In the genomic region with DNA sequence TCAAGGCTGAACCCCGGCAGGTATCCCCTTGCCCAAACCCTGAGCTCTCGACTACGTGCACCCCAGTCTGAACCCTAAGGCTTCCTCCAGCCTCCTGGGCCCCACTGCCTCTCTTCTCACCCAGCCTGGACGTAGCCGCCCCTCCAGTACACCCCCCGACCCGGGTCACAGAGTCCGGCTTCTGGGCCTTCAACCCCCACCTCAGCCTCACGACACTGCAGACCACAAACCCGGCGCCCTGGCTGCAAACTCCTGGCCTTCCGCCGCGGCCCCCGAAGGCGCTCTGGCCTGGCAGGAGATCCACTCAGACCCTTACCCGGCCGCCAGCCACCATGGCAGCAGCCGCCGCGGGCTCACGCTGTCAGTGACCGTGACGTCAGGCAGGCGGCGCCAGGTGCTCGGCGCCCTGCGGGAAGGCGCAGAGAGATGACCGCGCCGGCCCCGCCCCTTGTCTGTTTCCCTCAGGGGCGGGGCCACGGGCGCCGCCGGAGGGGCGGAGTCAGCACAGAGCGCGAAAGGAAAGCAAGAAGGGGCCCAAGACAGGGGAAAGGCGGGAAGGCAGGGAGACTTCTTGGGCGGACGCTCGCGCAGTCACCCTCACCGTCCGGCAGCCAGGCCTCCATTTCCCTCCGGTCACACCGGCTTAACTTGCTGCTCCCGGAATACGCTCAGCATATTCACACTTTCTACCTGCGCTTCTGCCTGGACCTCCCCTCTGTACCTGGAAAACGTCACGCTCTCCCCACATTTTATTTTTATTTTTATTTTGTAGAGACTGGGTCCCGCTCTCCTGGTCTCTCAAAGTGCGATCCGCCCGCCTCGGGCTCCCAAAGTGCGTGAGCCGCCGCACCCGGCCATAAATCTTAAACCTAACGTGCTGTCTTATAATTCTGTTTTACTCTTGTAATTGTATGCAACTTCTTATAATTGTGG, we compare ENCODE assay signal across 1 cellular context.
TF ChIP-seq lines count a peak whose summit lies in the region.

A gene with protein sequence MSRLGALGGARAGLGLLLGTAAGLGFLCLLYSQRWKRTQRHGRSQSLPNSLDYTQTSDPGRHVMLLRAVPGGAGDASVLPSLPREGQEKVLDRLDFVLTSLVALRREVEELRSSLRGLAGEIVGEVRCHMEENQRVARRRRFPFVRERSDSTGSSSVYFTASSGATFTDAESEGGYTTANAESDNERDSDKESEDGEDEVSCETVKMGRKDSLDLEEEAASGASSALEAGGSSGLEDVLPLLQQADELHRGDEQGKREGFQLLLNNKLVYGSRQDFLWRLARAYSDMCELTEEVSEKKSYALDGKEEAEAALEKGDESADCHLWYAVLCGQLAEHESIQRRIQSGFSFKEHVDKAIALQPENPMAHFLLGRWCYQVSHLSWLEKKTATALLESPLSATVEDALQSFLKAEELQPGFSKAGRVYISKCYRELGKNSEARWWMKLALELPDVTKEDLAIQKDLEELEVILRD (minus strand): TSS at position 372 of the 933 bp plus-strand sequence. CDS start 471 bp downstream, outside the sequence.

TF ChIP-seq in HepG2, 621 proteins besides CTCF, POLR2A, EP300 and RAD21 (continued from another document and continues in another):
- TF ChIP-seq ZKSCAN5 (CRISPR knock-in tag; IDR thresholded peaks at IDR 0.05) (no peak), ZBTB21 (CRISPR knock-in tag; IDR thresholded peaks at IDR 0.05) (peak; percentile 54; the same call in 1 of the 2 replicates), TAF1 (CRISPR knock-in tag; IDR thresholded peaks at IDR 0.05) (peak; percentile 42; the same call in 1 of the 2 replicates), JDP2 (CRISPR knock-in tag; IDR thresholded peaks at IDR 0.05; ENCODE audit: borderline replicate concordance) (no peak), TBX3 (IDR thresholded peaks at IDR 0.05; ENCODE audit: borderline replicate concordance) (no peak; the same call in 1 of the 2 replicates), MIER2 (CRISPR knock-in tag; IDR thresholded peaks at IDR 0.05) (no peak), ZNF878 (CRISPR knock-in tag; IDR thresholded peaks at IDR 0.05) (peak; percentile 58; the same call in 1 of the 2 replicates), ZNF143 (CRISPR knock-in tag; IDR thresholded peaks at IDR 0.05) (0 out of 2 replicates have a peak, but pooled peaks have one; percentile 31), ATF7 (IDR thresholded peaks at IDR 0.05) (peak; percentile 39; the same call in 1 of the 2 replicates), ATF7 (CRISPR knock-in tag; IDR thresholded peaks at IDR 0.05) (peak; percentile 72; the same call in 1 of the 2 replicates), SMAD3 (CRISPR knock-in tag; IDR thresholded peaks at IDR 0.05) (peak; percentile 17; the same call in 1 of the 2 replicates), PLRG1 (conservative IDR thresholded peaks at IDR 0.05) (no peak), HMG20A (CRISPR knock-in tag; IDR thresholded peaks at IDR 0.05; ENCODE audit: borderline replicate concordance) (no peak), NR2C2 (CRISPR knock-in tag; IDR thresholded peaks at IDR 0.05; ENCODE audit: borderline replicate concordance) (peak; percentile 70; the same call in 1 of the 2 replicates), ATF7-NPFF (CRISPR knock-in tag; IDR thresholded peaks at IDR 0.05; ENCODE audit: low read depth) (0 out of 2 replicates have a peak, but pooled peaks have one; percentile 54), U2AF1 (optimal IDR thresholded peaks at IDR 0.05; ENCODE audit: low read depth, low read length) (no peak), HMG20B (CRISPR knock-in tag; conservative IDR thresholded peaks at IDR 0.05) (no peak), ARNTL (CRISPR knock-in tag; IDR thresholded peaks at IDR 0.05) (0 out of 2 replicates have a peak, but pooled peaks have one; percentile 45), ZNF256 (CRISPR knock-in tag; conservative IDR thresholded peaks at IDR 0.05) (no peak; the same call in 1 of the 2 replicates), ZBTB38 (CRISPR knock-in tag; IDR thresholded peaks at IDR 0.05) (peak; percentile 41; the same call in 1 of the 2 replicates), KLF15 (CRISPR knock-in tag; IDR thresholded peaks at IDR 0.05; ENCODE audit: borderline replicate concordance) (no peak), ZNF615 (CRISPR knock-in tag; IDR thresholded peaks at IDR 0.05; ENCODE audit: borderline replicate concordance) (no peak), ZNF629 (CRISPR knock-in tag; conservative IDR thresholded peaks at IDR 0.05) (no peak), NONO (IDR thresholded peaks at IDR 0.05) (no peak), NONO (CRISPR knock-in tag; conservative IDR thresholded peaks at IDR 0.05) (peak; percentile 80; the same call in 1 of the 2 replicates), ZFP90 (CRISPR knock-in tag; IDR thresholded peaks at IDR 0.05; ENCODE audit: borderline replicate concordance) (no peak), YEATS2 (CRISPR knock-in tag; IDR thresholded peaks at IDR 0.05; ENCODE audit: borderline replicate concordance) (peak; percentile 81), MTF2 (CRISPR knock-in tag; IDR thresholded peaks at IDR 0.05; ENCODE audit: borderline replicate concordance) (no peak), CHD2 (IDR thresholded peaks at IDR 0.05; ENCODE audit: low read depth, low read length) (no peak)
- TF ChIP-seq, protein P1, sequence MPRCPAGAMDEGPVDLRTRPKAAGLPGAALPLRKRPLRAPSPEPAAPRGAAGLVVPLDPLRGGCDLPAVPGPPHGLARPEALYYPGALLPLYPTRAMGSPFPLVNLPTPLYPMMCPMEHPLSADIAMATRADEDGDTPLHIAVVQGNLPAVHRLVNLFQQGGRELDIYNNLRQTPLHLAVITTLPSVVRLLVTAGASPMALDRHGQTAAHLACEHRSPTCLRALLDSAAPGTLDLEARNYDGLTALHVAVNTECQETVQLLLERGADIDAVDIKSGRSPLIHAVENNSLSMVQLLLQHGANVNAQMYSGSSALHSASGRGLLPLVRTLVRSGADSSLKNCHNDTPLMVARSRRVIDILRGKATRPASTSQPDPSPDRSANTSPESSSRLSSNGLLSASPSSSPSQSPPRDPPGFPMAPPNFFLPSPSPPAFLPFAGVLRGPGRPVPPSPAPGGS (CRISPR knock-in tag; IDR thresholded peaks at IDR 0.05): no peak
- TF ChIP-seq, protein P2, sequence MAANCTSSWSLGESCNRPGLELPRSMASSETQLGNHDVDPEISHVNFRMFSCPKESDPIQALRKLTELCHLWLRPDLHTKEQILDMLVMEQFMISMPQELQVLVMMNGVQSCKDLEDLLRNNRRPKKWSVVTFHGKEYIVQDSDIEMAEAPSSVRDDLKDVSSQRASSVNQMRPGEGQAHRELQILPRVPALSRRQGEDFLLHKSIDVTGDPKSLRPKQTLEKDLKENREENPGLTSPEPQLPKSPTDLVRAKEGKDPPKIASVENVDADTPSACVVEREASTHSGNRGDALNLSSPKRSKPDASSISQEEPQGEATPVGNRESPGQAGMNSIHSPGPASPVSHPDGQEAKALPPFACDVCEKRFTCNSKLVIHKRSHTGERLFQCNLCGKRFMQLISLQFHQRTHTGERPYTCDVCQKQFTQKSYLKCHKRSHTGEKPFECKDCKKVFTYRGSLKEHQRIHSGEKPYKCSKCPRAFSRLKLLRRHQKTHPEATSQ (CRISPR knock-in tag; IDR thresholded peaks at IDR 0.05; ENCODE audit: borderline replicate concordance): no peak
- TF ChIP-seq, protein P3, sequence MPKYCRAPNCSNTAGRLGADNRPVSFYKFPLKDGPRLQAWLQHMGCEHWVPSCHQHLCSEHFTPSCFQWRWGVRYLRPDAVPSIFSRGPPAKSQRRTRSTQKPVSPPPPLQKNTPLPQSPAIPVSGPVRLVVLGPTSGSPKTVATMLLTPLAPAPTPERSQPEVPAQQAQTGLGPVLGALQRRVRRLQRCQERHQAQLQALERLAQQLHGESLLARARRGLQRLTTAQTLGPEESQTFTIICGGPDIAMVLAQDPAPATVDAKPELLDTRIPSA (CRISPR knock-in tag; IDR thresholded peaks at IDR 0.05; ENCODE audit: borderline replicate concordance): no peak
- TF ChIP-seq, protein P4, sequence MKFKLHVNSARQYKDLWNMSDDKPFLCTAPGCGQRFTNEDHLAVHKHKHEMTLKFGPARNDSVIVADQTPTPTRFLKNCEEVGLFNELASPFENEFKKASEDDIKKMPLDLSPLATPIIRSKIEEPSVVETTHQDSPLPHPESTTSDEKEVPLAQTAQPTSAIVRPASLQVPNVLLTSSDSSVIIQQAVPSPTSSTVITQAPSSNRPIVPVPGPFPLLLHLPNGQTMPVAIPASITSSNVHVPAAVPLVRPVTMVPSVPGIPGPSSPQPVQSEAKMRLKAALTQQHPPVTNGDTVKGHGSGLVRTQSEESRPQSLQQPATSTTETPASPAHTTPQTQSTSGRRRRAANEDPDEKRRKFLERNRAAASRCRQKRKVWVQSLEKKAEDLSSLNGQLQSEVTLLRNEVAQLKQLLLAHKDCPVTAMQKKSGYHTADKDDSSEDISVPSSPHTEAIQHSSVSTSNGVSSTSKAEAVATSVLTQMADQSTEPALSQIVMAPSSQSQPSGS (CRISPR knock-in tag; IDR thresholded peaks at IDR 0.05): peak; percentile 70
- TF ChIP-seq, protein P5, sequence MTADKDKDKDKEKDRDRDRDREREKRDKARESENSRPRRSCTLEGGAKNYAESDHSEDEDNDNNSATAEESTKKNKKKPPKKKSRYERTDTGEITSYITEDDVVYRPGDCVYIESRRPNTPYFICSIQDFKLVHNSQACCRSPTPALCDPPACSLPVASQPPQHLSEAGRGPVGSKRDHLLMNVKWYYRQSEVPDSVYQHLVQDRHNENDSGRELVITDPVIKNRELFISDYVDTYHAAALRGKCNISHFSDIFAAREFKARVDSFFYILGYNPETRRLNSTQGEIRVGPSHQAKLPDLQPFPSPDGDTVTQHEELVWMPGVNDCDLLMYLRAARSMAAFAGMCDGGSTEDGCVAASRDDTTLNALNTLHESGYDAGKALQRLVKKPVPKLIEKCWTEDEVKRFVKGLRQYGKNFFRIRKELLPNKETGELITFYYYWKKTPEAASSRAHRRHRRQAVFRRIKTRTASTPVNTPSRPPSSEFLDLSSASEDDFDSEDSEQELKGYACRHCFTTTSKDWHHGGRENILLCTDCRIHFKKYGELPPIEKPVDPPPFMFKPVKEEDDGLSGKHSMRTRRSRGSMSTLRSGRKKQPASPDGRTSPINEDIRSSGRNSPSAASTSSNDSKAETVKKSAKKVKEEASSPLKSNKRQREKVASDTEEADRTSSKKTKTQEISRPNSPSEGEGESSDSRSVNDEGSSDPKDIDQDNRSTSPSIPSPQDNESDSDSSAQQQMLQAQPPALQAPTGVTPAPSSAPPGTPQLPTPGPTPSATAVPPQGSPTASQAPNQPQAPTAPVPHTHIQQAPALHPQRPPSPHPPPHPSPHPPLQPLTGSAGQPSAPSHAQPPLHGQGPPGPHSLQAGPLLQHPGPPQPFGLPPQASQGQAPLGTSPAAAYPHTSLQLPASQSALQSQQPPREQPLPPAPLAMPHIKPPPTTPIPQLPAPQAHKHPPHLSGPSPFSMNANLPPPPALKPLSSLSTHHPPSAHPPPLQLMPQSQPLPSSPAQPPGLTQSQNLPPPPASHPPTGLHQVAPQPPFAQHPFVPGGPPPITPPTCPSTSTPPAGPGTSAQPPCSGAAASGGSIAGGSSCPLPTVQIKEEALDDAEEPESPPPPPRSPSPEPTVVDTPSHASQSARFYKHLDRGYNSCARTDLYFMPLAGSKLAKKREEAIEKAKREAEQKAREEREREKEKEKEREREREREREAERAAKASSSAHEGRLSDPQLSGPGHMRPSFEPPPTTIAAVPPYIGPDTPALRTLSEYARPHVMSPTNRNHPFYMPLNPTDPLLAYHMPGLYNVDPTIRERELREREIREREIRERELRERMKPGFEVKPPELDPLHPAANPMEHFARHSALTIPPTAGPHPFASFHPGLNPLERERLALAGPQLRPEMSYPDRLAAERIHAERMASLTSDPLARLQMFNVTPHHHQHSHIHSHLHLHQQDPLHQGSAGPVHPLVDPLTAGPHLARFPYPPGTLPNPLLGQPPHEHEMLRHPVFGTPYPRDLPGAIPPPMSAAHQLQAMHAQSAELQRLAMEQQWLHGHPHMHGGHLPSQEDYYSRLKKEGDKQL (CRISPR knock-in tag; IDR thresholded peaks at IDR 0.05; ENCODE audit: low read depth): no peak
- TF ChIP-seq, protein P6, sequence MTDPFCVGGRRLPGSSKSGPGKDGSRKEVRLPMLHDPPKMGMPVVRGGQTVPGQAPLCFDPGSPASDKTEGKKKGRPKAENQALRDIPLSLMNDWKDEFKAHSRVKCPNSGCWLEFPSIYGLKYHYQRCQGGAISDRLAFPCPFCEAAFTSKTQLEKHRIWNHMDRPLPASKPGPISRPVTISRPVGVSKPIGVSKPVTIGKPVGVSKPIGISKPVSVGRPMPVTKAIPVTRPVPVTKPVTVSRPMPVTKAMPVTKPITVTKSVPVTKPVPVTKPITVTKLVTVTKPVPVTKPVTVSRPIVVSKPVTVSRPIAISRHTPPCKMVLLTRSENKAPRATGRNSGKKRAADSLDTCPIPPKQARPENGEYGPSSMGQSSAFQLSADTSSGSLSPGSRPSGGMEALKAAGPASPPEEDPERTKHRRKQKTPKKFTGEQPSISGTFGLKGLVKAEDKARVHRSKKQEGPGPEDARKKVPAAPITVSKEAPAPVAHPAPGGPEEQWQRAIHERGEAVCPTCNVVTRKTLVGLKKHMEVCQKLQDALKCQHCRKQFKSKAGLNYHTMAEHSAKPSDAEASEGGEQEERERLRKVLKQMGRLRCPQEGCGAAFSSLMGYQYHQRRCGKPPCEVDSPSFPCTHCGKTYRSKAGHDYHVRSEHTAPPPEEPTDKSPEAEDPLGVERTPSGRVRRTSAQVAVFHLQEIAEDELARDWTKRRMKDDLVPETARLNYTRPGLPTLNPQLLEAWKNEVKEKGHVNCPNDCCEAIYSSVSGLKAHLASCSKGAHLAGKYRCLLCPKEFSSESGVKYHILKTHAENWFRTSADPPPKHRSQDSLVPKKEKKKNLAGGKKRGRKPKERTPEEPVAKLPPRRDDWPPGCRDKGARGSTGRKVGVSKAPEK (CRISPR knock-in tag; IDR thresholded peaks at IDR 0.05; ENCODE audit: borderline replicate concordance): no peak
- TF ChIP-seq, protein P7, sequence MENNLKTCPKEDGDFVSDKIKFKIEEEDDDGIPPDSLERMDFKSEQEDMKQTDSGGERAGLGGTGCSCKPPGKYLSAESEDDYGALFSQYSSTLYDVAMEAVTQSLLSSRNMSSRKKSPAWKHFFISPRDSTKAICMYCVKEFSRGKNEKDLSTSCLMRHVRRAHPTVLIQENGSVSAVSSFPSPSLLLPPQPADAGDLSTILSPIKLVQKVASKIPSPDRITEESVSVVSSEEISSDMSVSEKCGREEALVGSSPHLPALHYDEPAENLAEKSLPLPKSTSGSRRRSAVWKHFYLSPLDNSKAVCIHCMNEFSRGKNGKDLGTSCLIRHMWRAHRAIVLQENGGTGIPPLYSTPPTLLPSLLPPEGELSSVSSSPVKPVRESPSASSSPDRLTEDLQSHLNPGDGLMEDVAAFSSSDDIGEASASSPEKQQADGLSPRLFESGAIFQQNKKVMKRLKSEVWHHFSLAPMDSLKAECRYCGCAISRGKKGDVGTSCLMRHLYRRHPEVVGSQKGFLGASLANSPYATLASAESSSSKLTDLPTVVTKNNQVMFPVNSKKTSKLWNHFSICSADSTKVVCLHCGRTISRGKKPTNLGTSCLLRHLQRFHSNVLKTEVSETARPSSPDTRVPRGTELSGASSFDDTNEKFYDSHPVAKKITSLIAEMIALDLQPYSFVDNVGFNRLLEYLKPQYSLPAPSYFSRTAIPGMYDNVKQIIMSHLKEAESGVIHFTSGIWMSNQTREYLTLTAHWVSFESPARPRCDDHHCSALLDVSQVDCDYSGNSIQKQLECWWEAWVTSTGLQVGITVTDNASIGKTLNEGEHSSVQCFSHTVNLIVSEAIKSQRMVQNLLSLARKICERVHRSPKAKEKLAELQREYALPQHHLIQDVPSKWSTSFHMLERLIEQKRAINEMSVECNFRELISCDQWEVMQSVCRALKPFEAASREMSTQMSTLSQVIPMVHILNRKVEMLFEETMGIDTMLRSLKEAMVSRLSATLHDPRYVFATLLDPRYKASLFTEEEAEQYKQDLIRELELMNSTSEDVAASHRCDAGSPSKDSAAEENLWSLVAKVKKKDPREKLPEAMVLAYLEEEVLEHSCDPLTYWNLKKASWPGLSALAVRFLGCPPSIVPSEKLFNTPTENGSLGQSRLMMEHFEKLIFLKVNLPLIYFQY (CRISPR knock-in tag; IDR thresholded peaks at IDR 0.05; ENCODE audit: borderline replicate concordance): no peak
